In genomic region chr20:20017001-20017851, GRCh38 we compare ENCODE assay signal across 1 cellular context.
TF ChIP-seq lines count a peak whose summit lies in the region.

A gene with protein sequence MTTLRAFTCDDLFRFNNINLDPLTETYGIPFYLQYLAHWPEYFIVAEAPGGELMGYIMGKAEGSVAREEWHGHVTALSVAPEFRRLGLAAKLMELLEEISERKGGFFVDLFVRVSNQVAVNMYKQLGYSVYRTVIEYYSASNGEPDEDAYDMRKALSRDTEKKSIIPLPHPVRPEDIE (plus strand): TSS chr20:20017362. CDS start chr20:20017397, 35 bp downstream.

TF ChIP-seq in GM12878, 131 proteins besides CTCF, POLR2A, EP300 and RAD21 (continued from another document and continues in another):
- TF ChIP-seq HDAC6 (IDR thresholded peaks at IDR 0.05; ENCODE audit: unreplicated experiment): no peak
- no peak for TF ChIP-seq ZNF622 (IDR thresholded peaks at IDR 0.05)
- TF ChIP-seq IRF3 (IDR thresholded peaks at IDR 0.05): no peak
- TF ChIP-seq MEF2A (IDR thresholded peaks at IDR 0.05; ENCODE audit: insufficient read depth, low read depth, low read length): peak; percentile 64; the same call in 1 of the 2 replicates
- peak; percentile 88 for TF ChIP-seq ZBTB11 (CRISPR knock-in tag; IDR thresholded peaks at IDR 0.05)
- no peak for TF ChIP-seq NFYA (IDR thresholded peaks at IDR 0.05; ENCODE audit: borderline replicate concordance, low read depth, low read length)
- peak; percentile 74 for TF ChIP-seq MTA2 (IDR thresholded peaks at IDR 0.05; ENCODE audit: low read depth)
- TF ChIP-seq USF1 (IDR thresholded peaks at IDR 0.05; ENCODE audit: borderline replicate concordance, extremely low read length, insufficient read depth, low read depth, low read length): no peak
- TF ChIP-seq NR2C1 (IDR thresholded peaks at IDR 0.05): peak; percentile 99
- no peak for TF ChIP-seq ZNF384 (IDR thresholded peaks at IDR 0.05; ENCODE audit: borderline replicate concordance, low read depth, low read length)
- no peak for TF ChIP-seq HDGF (IDR thresholded peaks at IDR 0.05)
- peak; percentile 73; the same call in 1 of the 2 replicates for TF ChIP-seq CHD2 (IDR thresholded peaks at IDR 0.05; ENCODE audit: borderline replicate concordance, low read depth, low read length)
- TF ChIP-seq FOS (IDR thresholded peaks at IDR 0.05; ENCODE audit: borderline replicate concordance, extremely low read depth, insufficient read length): no peak
- TF ChIP-seq RB1 (IDR thresholded peaks at IDR 0.05; ENCODE audit: borderline replicate concordance): peak; percentile 88; the same call in 1 of the 2 replicates
- TF ChIP-seq BHLHE40 (IDR thresholded peaks at IDR 0.05; ENCODE audit: borderline replicate concordance in 1 of 2, low read depth in 2 of 2, low read length in 1 of 2): peak in 1 of 2 experiments; percentile 36; a peak in 2 of 4 replicates
- no peak for TF ChIP-seq CREB1 (IDR thresholded peaks at IDR 0.05; ENCODE audit: low read depth)
- no peak for TF ChIP-seq NR2C2 (IDR thresholded peaks at IDR 0.05; ENCODE audit: borderline replicate concordance, control insufficient read depth, insufficient read length, low read depth)
- TF ChIP-seq IRF4 (IDR thresholded peaks at IDR 0.05; ENCODE audit: low read depth, low read length): no peak
- no peak for TF ChIP-seq STAT1 (conservative IDR thresholded peaks at IDR 0.05)
- TF ChIP-seq ZNF207 (IDR thresholded peaks at IDR 0.05; ENCODE audit: borderline replicate concordance): peak; percentile 79
- peak; percentile 90 for TF ChIP-seq MXI1 (IDR thresholded peaks at IDR 0.05; ENCODE audit: low read depth, low read length)
- no peak for TF ChIP-seq MYB (IDR thresholded peaks at IDR 0.05; ENCODE audit: borderline replicate concordance, low read depth, low read length)
- TF ChIP-seq, protein P1, sequence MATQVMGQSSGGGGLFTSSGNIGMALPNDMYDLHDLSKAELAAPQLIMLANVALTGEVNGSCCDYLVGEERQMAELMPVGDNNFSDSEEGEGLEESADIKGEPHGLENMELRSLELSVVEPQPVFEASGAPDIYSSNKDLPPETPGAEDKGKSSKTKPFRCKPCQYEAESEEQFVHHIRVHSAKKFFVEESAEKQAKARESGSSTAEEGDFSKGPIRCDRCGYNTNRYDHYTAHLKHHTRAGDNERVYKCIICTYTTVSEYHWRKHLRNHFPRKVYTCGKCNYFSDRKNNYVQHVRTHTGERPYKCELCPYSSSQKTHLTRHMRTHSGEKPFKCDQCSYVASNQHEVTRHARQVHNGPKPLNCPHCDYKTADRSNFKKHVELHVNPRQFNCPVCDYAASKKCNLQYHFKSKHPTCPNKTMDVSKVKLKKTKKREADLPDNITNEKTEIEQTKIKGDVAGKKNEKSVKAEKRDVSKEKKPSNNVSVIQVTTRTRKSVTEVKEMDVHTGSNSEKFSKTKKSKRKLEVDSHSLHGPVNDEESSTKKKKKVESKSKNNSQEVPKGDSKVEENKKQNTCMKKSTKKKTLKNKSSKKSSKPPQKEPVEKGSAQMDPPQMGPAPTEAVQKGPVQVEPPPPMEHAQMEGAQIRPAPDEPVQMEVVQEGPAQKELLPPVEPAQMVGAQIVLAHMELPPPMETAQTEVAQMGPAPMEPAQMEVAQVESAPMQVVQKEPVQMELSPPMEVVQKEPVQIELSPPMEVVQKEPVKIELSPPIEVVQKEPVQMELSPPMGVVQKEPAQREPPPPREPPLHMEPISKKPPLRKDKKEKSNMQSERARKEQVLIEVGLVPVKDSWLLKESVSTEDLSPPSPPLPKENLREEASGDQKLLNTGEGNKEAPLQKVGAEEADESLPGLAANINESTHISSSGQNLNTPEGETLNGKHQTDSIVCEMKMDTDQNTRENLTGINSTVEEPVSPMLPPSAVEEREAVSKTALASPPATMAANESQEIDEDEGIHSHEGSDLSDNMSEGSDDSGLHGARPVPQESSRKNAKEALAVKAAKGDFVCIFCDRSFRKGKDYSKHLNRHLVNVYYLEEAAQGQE (IDR thresholded peaks at IDR 0.05; ENCODE audit: low read depth, low read length): no peak
- 0 out of 2 replicates have a peak, but pooled peaks have one; percentile 91 for TF ChIP-seq ASH2L (IDR thresholded peaks at IDR 0.05; ENCODE audit: borderline replicate concordance, low read depth)
- TF ChIP-seq, protein P2, sequence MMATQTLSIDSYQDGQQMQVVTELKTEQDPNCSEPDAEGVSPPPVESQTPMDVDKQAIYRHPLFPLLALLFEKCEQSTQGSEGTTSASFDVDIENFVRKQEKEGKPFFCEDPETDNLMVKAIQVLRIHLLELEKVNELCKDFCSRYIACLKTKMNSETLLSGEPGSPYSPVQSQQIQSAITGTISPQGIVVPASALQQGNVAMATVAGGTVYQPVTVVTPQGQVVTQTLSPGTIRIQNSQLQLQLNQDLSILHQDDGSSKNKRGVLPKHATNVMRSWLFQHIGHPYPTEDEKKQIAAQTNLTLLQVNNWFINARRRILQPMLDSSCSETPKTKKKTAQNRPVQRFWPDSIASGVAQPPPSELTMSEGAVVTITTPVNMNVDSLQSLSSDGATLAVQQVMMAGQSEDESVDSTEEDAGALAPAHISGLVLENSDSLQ (IDR thresholded peaks at IDR 0.05): peak; percentile 72
- peak; percentile 68 for TF ChIP-seq E4F1 (IDR thresholded peaks at IDR 0.05; ENCODE audit: borderline replicate concordance, partially characterized antibody)
- no peak for TF ChIP-seq RCOR1 (conservative IDR thresholded peaks at IDR 0.05; ENCODE audit: low read depth, low read length)
- TF ChIP-seq ZBTB33 (IDR thresholded peaks at IDR 0.05): no peak
- TF ChIP-seq ZNF217 (IDR thresholded peaks at IDR 0.05): no peak
- TF ChIP-seq GABPA (IDR thresholded peaks at IDR 0.05; ENCODE audit: low read depth): peak; percentile 98
- TF ChIP-seq, protein P3, sequence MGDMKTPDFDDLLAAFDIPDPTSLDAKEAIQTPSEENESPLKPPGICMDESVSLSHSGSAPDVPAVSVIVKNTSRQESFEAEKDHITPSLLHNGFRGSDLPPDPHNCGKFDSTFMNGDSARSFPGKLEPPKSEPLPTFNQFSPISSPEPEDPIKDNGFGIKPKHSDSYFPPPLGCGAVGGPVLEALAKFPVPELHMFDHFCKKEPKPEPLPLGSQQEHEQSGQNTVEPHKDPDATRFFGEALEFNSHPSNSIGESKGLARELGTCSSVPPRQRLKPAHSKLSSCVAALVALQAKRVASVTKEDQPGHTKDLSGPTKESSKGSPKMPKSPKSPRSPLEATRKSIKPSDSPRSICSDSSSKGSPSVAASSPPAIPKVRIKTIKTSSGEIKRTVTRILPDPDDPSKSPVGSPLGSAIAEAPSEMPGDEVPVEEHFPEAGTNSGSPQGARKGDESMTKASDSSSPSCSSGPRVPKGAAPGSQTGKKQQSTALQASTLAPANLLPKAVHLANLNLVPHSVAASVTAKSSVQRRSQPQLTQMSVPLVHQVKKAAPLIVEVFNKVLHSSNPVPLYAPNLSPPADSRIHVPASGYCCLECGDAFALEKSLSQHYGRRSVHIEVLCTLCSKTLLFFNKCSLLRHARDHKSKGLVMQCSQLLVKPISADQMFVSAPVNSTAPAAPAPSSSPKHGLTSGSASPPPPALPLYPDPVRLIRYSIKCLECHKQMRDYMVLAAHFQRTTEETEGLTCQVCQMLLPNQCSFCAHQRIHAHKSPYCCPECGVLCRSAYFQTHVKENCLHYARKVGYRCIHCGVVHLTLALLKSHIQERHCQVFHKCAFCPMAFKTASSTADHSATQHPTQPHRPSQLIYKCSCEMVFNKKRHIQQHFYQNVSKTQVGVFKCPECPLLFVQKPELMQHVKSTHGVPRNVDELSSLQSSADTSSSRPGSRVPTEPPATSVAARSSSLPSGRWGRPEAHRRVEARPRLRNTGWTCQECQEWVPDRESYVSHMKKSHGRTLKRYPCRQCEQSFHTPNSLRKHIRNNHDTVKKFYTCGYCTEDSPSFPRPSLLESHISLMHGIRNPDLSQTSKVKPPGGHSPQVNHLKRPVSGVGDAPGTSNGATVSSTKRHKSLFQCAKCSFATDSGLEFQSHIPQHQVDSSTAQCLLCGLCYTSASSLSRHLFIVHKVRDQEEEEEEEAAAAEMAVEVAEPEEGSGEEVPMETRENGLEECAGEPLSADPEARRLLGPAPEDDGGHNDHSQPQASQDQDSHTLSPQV (IDR thresholded peaks at IDR 0.05): no peak
- peak; percentile 44 for TF ChIP-seq SMC3 (IDR thresholded peaks at IDR 0.05; ENCODE audit: borderline replicate concordance, low read length)
- TF ChIP-seq TAF1 (IDR thresholded peaks at IDR 0.05; ENCODE audit: borderline replicate concordance, low read depth, low read length): peak; percentile 53; the same call in 1 of the 2 replicates
- TF ChIP-seq TCF7 (IDR thresholded peaks at IDR 0.05; ENCODE audit: borderline replicate concordance): no peak
- TF ChIP-seq, protein P4, sequence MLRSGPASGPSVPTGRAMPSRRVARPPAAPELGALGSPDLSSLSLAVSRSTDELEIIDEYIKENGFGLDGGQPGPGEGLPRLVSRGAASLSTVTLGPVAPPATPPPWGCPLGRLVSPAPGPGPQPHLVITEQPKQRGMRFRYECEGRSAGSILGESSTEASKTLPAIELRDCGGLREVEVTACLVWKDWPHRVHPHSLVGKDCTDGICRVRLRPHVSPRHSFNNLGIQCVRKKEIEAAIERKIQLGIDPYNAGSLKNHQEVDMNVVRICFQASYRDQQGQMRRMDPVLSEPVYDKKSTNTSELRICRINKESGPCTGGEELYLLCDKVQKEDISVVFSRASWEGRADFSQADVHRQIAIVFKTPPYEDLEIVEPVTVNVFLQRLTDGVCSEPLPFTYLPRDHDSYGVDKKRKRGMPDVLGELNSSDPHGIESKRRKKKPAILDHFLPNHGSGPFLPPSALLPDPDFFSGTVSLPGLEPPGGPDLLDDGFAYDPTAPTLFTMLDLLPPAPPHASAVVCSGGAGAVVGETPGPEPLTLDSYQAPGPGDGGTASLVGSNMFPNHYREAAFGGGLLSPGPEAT (IDR thresholded peaks at IDR 0.05; ENCODE audit: low read depth): peak; percentile 35; the same call in 1 of the 2 replicates
- TF ChIP-seq CEBPB (IDR thresholded peaks at IDR 0.05; ENCODE audit: borderline replicate concordance in 1 of 2, low read depth in 2 of 2, low read length in 2 of 2): no peak
- no peak for TF ChIP-seq YBX1 (IDR thresholded peaks at IDR 0.05)
- peak; percentile 71 for TF ChIP-seq DPF2 (IDR thresholded peaks at IDR 0.05)
